In the genomic region with DNA sequence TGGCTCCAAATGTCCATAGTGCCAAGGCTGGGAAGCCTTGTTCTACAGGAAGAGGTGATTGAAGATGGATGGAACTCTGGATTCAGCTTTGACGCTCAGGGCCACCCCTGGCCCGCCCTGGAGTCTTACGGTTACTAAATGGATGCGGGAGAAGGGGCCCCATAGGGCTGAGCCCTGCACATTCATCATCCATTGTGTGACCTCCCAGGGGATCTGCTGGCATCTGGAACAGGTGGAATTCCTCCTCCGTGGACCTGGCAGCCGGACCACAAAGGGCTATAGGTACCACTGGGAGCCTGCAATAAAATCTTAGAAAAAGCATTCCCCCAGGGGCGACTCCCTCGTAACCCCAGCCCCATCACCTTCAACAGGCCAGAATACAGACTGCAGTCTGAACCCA, we compare ENCODE assay signal across 15 cellular contexts.
A peak's percentile ranks its signal among the peaks of the same experiment; 100 is the strongest.
DNase-seq lines count a peak whose midpoint lies in the region; ATAC-seq and TF ChIP-seq lines count a peak whose summit lies in the region.
"Had no signal": no experiment of that assay in that cellular context is flagged by ENCODE, and none has a peak within 500 bp of the region (broad histone marks: within the 10 kb centered on the region; RNA-seq: fewer than 3 reads in every experiment).

No MANE protein-coding gene starts in this region.

- no peaks in the 10 kb centered on the region; a peak in 1 of 3 replicates for H3K36me3 ChIP-seq in HEK293 (ENCODE audit: control insufficient read depth in 2 of 2, insufficient read depth in 1 of 2, low read length in 2 of 2)
- H3K36me3 ChIP-seq in esophagus muscularis mucosa: peaks cover 0 to 18% (median 10%) of the 10 kb centered on the region in 4 donors

- H3K4me3 Mint-ChIP-seq in T-helper 17 cell (no peak overlapping the region), progenitor cell of endocrine pancreas (ENCODE audit: low read depth) (no peak overlapping the region)
- H3K4me3 Mint-ChIP-seq in activated T-helper 2 cell treated with anti-CD3 and anti-CD28 coated beads, Interferon-gamma antibody, Interleukin-2, Interleukin-4, amounts not matched to agents 10 μg/mL and 5 μg/mL and 100 μg/mL, durations not matched to agents 14 hours and 24 hours and 36 hours (ENCODE audit: low read depth): no peak overlapping the region

- H3K9me3 ChIP-seq in HEK293 (ENCODE audit: control insufficient read depth, insufficient read depth, low read depth, low read length): no peaks in the 10 kb centered on the region
- H3K9me3 ChIP-seq in T-helper 17 cell (ENCODE audit: control insufficient read depth, low read length, poor library complexity, severe bottlenecking): no peaks in the 10 kb centered on the region
- no peaks in the 10 kb centered on the region for H3K9me3 ChIP-seq in esophagus muscularis mucosa
- H3K9me3 ChIP-seq: Caco-2 had no signal

- CTCF ChIA-PET in HEK293 (lab: Yijun Ruan, JAX): interaction anchor here (0.6 kb wide), 1 partner anchor 52 kb away, joined by 4 read pairs; no protein-coding TSS in a partner anchor

- no peaks in the 10 kb centered on the region; the same call in 1 of the 2 replicates for H3K4me1 ChIP-seq in HEK293 (ENCODE audit: control insufficient read depth, insufficient read depth, low read length)
- H3K4me1 ChIP-seq in esophagus muscularis mucosa: peaks cover 4 to 79% (median 71%) of the 10 kb centered on the region in 4 donors

- DNase-seq in T-helper 17 cell (no peak), esophagus muscularis mucosa (ENCODE audit: extremely low spot score) (no peak), progenitor cell of endocrine pancreas (ENCODE audit: low spot score, unreplicated experiment) (no peak), DMS153 (lab: John Stamatoyannopoulos, UW) (no peak)
- DNase-seq in activated T-helper 2 cell treated with anti-CD3 and anti-CD28 coated beads, Interferon-gamma antibody, Interleukin-2, Interleukin-4, amounts not matched to agents 10 μg/mL and 5 μg/mL and 100 μg/mL, durations not matched to agents 14 hours and 24 hours and 36 hours (ENCODE audit: low spot score): no peak
- DNase-seq: Caco-2, DMS53, MV-4-11, NCI-H1417 treated with DMSO at 0.1 percent for 48 hours, NCI-H2029 treated with DMSO at 0.1 percent for 48 hours, NCI-H2227 treated with DMSO at 0.1 percent for 48 hours, NCI-H524 had no signal

- no peaks in the 10 kb centered on the region for H3K27me3 ChIP-seq in esophagus muscularis mucosa

- peak overlapping the region; percentile 77 for H3K27ac Mint-ChIP-seq in T-helper 17 cell
- peak overlapping the region; percentile 65 for H3K27ac Mint-ChIP-seq in progenitor cell of endocrine pancreas
- no peak overlapping the region for H3K27ac Mint-ChIP-seq in activated T-helper 2 cell treated with anti-CD3 and anti-CD28 coated beads, Interferon-gamma antibody, Interleukin-2, Interleukin-4, amounts not matched to agents 10 μg/mL and 5 μg/mL and 100 μg/mL, durations not matched to agents 14 hours and 24 hours and 36 hours

- no peaks in the 10 kb centered on the region for H3K27me3 Mint-ChIP-seq in T-helper 17 cell
- no peaks in the 10 kb centered on the region for H3K27me3 Mint-ChIP-seq in progenitor cell of endocrine pancreas
- H3K27me3 Mint-ChIP-seq in activated T-helper 2 cell treated with anti-CD3 and anti-CD28 coated beads, Interferon-gamma antibody, Interleukin-2, Interleukin-4, amounts not matched to agents 10 μg/mL and 5 μg/mL and 100 μg/mL, durations not matched to agents 14 hours and 24 hours and 36 hours (ENCODE audit: low read depth): no peaks in the 10 kb centered on the region

- no peak overlapping the region for H3K27ac ChIP-seq in HEK293 (ENCODE audit: extremely low read depth, low read depth, low read length)
- peak overlapping the region; percentile 48 to 84 (median 66) for H3K27ac ChIP-seq in esophagus muscularis mucosa (replicated peaks in 1 of 4)

- POLR2A ChIA-PET in HEK293 (lab: Yijun Ruan, JAX): no interaction called here

- WGBS in esophagus muscularis mucosa: 93% methylated on average over 8 of the region's 8 CpGs

- ATAC-seq in T-helper 17 cell (no peak), HG03469 (IDR thresholded peaks at IDR 0.05; ENCODE audit: unreplicated experiment) (no peak)
- ATAC-seq: K562 had no signal

- H3K9me3 Mint-ChIP-seq in progenitor cell of endocrine pancreas (ENCODE audit: low read depth): no peaks in the 10 kb centered on the region
- no peaks in the 10 kb centered on the region for H3K9me3 Mint-ChIP-seq in activated T-helper 2 cell treated with anti-CD3 and anti-CD28 coated beads, Interferon-gamma antibody, Interleukin-2, Interleukin-4, amounts not matched to agents 10 μg/mL and 5 μg/mL and 100 μg/mL, durations not matched to agents 14 hours and 24 hours and 36 hours

- H3K36me3 Mint-ChIP-seq in T-helper 17 cell (ENCODE audit: low read depth) (peaks cover 19% of the 10 kb centered on the region), progenitor cell of endocrine pancreas (ENCODE audit: insufficient read depth) (peaks cover 25% of the 10 kb centered on the region)
- no peaks in the 10 kb centered on the region for H3K36me3 Mint-ChIP-seq in activated T-helper 2 cell treated with anti-CD3 and anti-CD28 coated beads, Interferon-gamma antibody, Interleukin-2, Interleukin-4, amounts not matched to agents 10 μg/mL and 5 μg/mL and 100 μg/mL, durations not matched to agents 14 hours and 24 hours and 36 hours (ENCODE audit: low read depth)

- intact Hi-C loops in esophagus muscularis mucosa (cut with DNase I): loop anchor here (10.0 kb wide), 1 partner anchor 162 kb away; no protein-coding TSS in a partner anchor
- intact Hi-C loops in activated T-helper 2 cell treated with anti-CD3 and anti-CD28 coated beads, Interferon-gamma antibody, Interleukin-2, Interleukin-4, amounts not matched to agents 10 μg/mL and 5 μg/mL and 100 μg/mL, durations not matched to agents 14 hours and 24 hours and 36 hours (cut with micrococcal nuclease): no loop called here

- peaks cover 20% of the 10 kb centered on the region for H3K4me1 Mint-ChIP-seq in T-helper 17 cell
- H3K4me1 Mint-ChIP-seq in progenitor cell of endocrine pancreas (ENCODE audit: low read depth): peaks cover 33% of the 10 kb centered on the region
- H3K4me1 Mint-ChIP-seq in activated T-helper 2 cell treated with anti-CD3 and anti-CD28 coated beads, Interferon-gamma antibody, Interleukin-2, Interleukin-4, amounts not matched to agents 10 μg/mL and 5 μg/mL and 100 μg/mL, durations not matched to agents 14 hours and 24 hours and 36 hours (ENCODE audit: low read depth): no peaks in the 10 kb centered on the region

- H3K4me3 ChIP-seq in HEK293 (ENCODE audit: low read depth, low read length): no peak overlapping the region
- H3K4me3 ChIP-seq in esophagus muscularis mucosa: no peak overlapping the region
- H3K4me3 ChIP-seq: K562 had no signal

- no peak for TF ChIP-seq CTCF in HEK293 (tag by site-specific recombination; IDR thresholded peaks at IDR 0.05)
- no peak for TF ChIP-seq CTCF in esophagus muscularis mucosa (IDR thresholded peaks at IDR 0.05)
- no peak for TF ChIP-seq CTCF in progenitor cell of endocrine pancreas (IDR thresholded peaks at IDR 0.05; ENCODE audit: unreplicated experiment)

- no peak for TF ChIP-seq EP300 in esophagus muscularis mucosa (IDR thresholded peaks at IDR 0.05)

- TF ChIP-seq POLR2A in esophagus muscularis mucosa (IDR thresholded peaks at IDR 0.05; ENCODE audit: low read depth): no peak

TF ChIP-seq in HEK293, 187 proteins besides CTCF, POLR2A, EP300 and RAD21:
- no peak for TF ChIP-seq ZNF488 (tag by site-specific recombination; IDR thresholded peaks at IDR 0.05)
- 0 out of 2 replicates have a peak, but pooled peaks have one; percentile 28 for TF ChIP-seq SCRT2 (tag by site-specific recombination; IDR thresholded peaks at IDR 0.05)
- TF ChIP-seq ZNF266 (tag by site-specific recombination; IDR thresholded peaks at IDR 0.05; ENCODE audit: low read depth): no peak
